In genomic region chr7:4700577-4701235, GRCh38 we compare ENCODE assay signal across 8 cellular contexts. TPM values are rescaled to one million over a fixed set of nuclear protein-coding genes. Genes with fewer than 3 reads are reported as not detected.
DNase-seq lines count a peak whose midpoint lies in the region; ATAC-seq and TF ChIP-seq lines count a peak whose summit lies in the region.

No MANE protein-coding gene starts in this region.

- no peak overlapping the region for H3K4me3 ChIP-seq in astrocyte of the cerebellum (ENCODE audit: low read depth, low read length)
- peak overlapping the region; percentile 33 for H3K4me3 ChIP-seq in thoracic aorta
- H3K4me3 ChIP-seq in colonic mucosa, result no peak overlapping the region

- H3K9me3 Mint-ChIP-seq in activated T-cell treated with anti-CD3 and anti-CD28 coated beads, Interleukin-2, amount 50 U/mL, for 72 hours, result no peaks in the 10 kb centered on the region

- H3K27me3 ChIP-seq in thoracic aorta (replicated peaks; ENCODE audit: insufficient read depth) (no peaks in the 10 kb centered on the region), colonic mucosa (no peaks in the 10 kb centered on the region)

- H3K4me3 Mint-ChIP-seq in activated T-cell treated with anti-CD3 and anti-CD28 coated beads, Interleukin-2, amount 50 U/mL, for 72 hours, result peak overlapping the region; percentile 43 to 46

- H3K27ac ChIP-seq in thoracic aorta (peak overlapping the region; percentile 35 to 46), colonic mucosa (no peak overlapping the region)

- H3K27me3 Mint-ChIP-seq in activated T-cell treated with anti-CD3 and anti-CD28 coated beads, Interleukin-2, amount 50 U/mL, for 72 hours (ENCODE audit: low read depth), result no peaks in the 10 kb centered on the region

- TF ChIP-seq CTCF in astrocyte of the cerebellum (IDR thresholded peaks at IDR 0.05; ENCODE audit: low read depth, low read length, missing control alignments) (no peak), thoracic aorta (IDR thresholded peaks at IDR 0.05) (no peak), colonic mucosa (IDR thresholded peaks at IDR 0.05) (no peak)

- H3K4me1 ChIP-seq in thoracic aorta (ENCODE audit: control insufficient read depth in 1 of 2, low read depth in 2 of 2) (peaks cover 36 to 71% of the 10 kb centered on the region in 2 donors), colonic mucosa (peaks cover 5% of the 10 kb centered on the region)

- H3K9me3 ChIP-seq in thoracic aorta (no peaks in the 10 kb centered on the region), colonic mucosa (no peaks in the 10 kb centered on the region)

- intact Hi-C loops in colonic mucosa (cut with DNase I), result no loop called here

- in situ Hi-C loops in astrocyte of the cerebellum (cut with HindIII; ENCODE audit: low sequenced_read_pairs), result no loop called here

- peaks cover 27% of the 10 kb centered on the region for H3K4me1 Mint-ChIP-seq in activated T-cell treated with anti-CD3 and anti-CD28 coated beads, Interleukin-2, amount 50 U/mL, for 72 hours (ENCODE audit: low read depth)

- peak overlapping the region in 1 of 2 donors; percentile 1 for H3K9ac ChIP-seq in colonic mucosa (ENCODE audit: low read depth in 2 of 2, low read length in 2 of 2)

- ATAC-seq in activated T-cell treated with anti-CD3 and anti-CD28 coated beads, Interleukin-2, amount 50 U/mL, for 72 hours (replicated peaks in 1 of 2), result peak; percentile 88
- ATAC-seq in thoracic aorta (ENCODE audit: insufficient number of reproducible peaks, low FRiP score, low read depth) (peak; percentile 11), GM21515 (IDR thresholded peaks at IDR 0.05; ENCODE audit: unreplicated experiment) (no peak)

- H3K36me3 ChIP-seq in thoracic aorta (no peaks in the 10 kb centered on the region), colonic mucosa (no peaks in the 10 kb centered on the region)

- no peaks in the 10 kb centered on the region for H3K36me3 Mint-ChIP-seq in activated T-cell treated with anti-CD3 and anti-CD28 coated beads, Interleukin-2, amount 50 U/mL, for 72 hours (ENCODE audit: insufficient read depth in 2 of 2)

- H3K27ac Mint-ChIP-seq in activated T-cell treated with anti-CD3 and anti-CD28 coated beads, Interleukin-2, amount 50 U/mL, for 72 hours, result peak overlapping the region; percentile 79

- DNase-seq in activated T-cell treated with anti-CD3 and anti-CD28 coated beads, Interleukin-2, amount 50 U/mL, for 72 hours, result peak; percentile 25 to 36
- no peak for DNase-seq in activated T-cell treated with anti-CD3 and anti-CD28 coated beads, Interleukin-2, amount 50 U/mL, for 48 hours
- DNase-seq in astrocyte of the cerebellum (ENCODE audit: low read depth), result peak; percentile 62
- DNase-seq in kidney tubule cell (ENCODE audit: low spot score), result peak; percentile 17
- DNase-seq in thoracic aorta (ENCODE audit: low spot score), result no peak
- no peak for DNase-seq in dedifferentiated amniotic fluid mesenchymal stem cell (ENCODE audit: extremely low spot score)
- DNase-seq in colonic mucosa, result no peak

RNA-seq across cellular contexts. Expression of gene FOXK1, which starts 18.6 kb away (rescaled TPM):
- total RNA-seq in activated T-cell treated with anti-CD3 and anti-CD28 coated beads, Interleukin-2, amount 50 U/mL, for 72 hours, result 10 to 100 TPM; 38.6 to 41.0 TPM
- total RNA-seq in thoracic aorta, result 10 to 100 TPM; 34.3 to 62.4 TPM
- total RNA-seq in colonic mucosa, result 10 to 100 TPM; 29.6 to 30.8 TPM

Comparison
In these comparisons a context has a peak if more than half of its experiments do, and no peak if none do; other contexts are left out.
1. DNase-seq: peak in activated T-cell treated with anti-CD3 and anti-CD28 coated beads, Interleukin-2, amount 50 U/mL, for 72 hours (2 of 2), astrocyte of the cerebellum (single experiment) and kidney tubule cell (single experiment); none in activated T-cell treated with anti-CD3 and anti-CD28 coated beads, Interleukin-2, amount 50 U/mL, for 48 hours (0 of 2), thoracic aorta (single experiment), dedifferentiated amniotic fluid mesenchymal stem cell (single experiment) and colonic mucosa (single experiment).